In genomic region chr17:66272699-66273390, GRCh38 we compare ENCODE assay signal across 1 cellular context.
TF ChIP-seq lines count a peak whose summit lies in the region.

No MANE protein-coding gene starts in this region.

TF ChIP-seq in endothelial cell of umbilical vein, 7 proteins besides CTCF, POLR2A, EP300 and RAD21 (continued from another document):
- TF ChIP-seq JUN (IDR thresholded peaks at IDR 0.05; ENCODE audit: borderline replicate concordance, insufficient read depth, insufficient read length, low read depth): peak; percentile 55
- TF ChIP-seq, protein P1, sequence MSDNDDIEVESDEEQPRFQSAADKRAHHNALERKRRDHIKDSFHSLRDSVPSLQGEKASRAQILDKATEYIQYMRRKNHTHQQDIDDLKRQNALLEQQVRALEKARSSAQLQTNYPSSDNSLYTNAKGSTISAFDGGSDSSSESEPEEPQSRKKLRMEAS (IDR thresholded peaks at IDR 0.05; ENCODE audit: insufficient read depth, insufficient read length): no peak
- TF ChIP-seq POLR2AphosphoS5 (IDR thresholded peaks at IDR 0.05; ENCODE audit: insufficient read depth, low read depth, low read length): no peak
